ENCODE assay signal across 32 cellular contexts in the genomic region with DNA sequence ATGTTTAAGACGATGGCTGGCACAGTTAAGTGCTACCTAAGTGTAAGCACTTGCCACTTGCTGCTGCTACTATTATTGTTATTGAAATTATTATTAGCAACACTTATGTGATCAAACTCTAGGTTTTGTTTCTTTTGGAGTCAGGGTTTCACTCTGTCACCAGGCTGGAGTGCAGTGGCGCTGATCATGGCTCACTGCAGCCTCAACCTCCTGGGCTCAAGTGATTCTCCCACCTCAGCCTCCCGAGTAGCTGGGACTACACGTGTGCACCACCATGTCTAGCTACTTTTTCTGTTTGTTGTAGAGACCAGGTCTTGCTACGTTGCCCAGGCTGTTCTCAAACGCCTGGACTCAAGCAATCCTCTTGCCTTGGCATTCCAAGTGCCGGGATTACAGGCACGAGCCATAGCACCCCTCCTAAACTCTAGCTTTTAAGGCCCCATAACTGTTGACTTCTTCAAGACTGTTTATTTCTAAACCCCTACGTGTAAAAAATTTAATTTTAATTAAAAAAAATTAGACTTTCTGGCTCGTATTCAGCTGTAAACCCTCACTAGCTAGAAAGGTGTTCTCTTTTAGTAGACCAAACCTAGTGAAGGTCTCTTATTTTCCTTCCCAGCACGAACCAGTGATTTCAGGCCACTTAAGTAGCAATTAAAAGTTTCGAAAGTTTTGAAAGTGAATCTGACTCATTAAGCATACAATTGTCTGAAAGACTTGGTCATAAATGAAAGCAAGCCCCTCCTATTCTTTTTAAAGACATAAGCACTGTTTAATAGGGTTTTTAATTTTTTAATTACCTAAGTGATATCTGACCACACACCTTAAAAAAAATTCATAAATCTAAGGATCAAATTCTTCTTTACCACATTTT. TPM values are rescaled to one million over a fixed set of nuclear protein-coding genes. Genes with fewer than 3 reads are reported as not detected.
A peak's percentile ranks its signal among the peaks of the same experiment; 100 is the strongest.
DNase-seq lines count a peak whose midpoint lies in the region; TF ChIP-seq lines count a peak whose summit lies in the region.
"Had no signal": no experiment of that assay in that cellular context is flagged by ENCODE, and none has a peak within 500 bp of the region (broad histone marks: within the 10 kb centered on the region; RNA-seq: fewer than 3 reads in every experiment).

No MANE protein-coding gene starts in this region.

- H3K36me3 ChIP-seq in GM23248 (ENCODE audit: low read depth) (no peaks in the 10 kb centered on the region), thyroid gland (no peaks in the 10 kb centered on the region)
- H3K36me3 ChIP-seq: cardiac muscle cell, heart left ventricle, ovary, tibial artery had no signal

- 54 to 57% methylated on average over 12 of the region's 12 CpGs for WGBS in GM23248 (ENCODE audit: low coverage in 1 of 2, low lambda C conversion rate in 2 of 2, missing lambda C conversion rate in 2 of 2), 2 experiments
- 39 to 47% methylated on average over 12 of the region's 12 CpGs for WGBS in thyroid gland, 2 donors

- H4K20me1 ChIP-seq in GM23248 (ENCODE audit: insufficient read depth): no peaks in the 10 kb centered on the region

- H3K9me3 ChIP-seq in GM23248 (ENCODE audit: low read depth) (no peaks in the 10 kb centered on the region), thyroid gland (no peaks in the 10 kb centered on the region)
- H3K9me3 ChIP-seq: heart left ventricle, ovary, tibial artery had no signal

- DNase-seq in GM23248 (peak; percentile 19), NOMO-1 treated with dmso at 0.1 percent for 144 hours (lab: John Stamatoyannopoulos, UW; ENCODE audit: unreplicated experiment) (peak; percentile 12), epithelial cell of esophagus (ENCODE audit: low read depth) (peak; percentile 58), thyroid gland (peak; percentile 43 to 56), HuH-7 (ENCODE audit: low spot score) (no peak), ecto neural progenitor cell (ENCODE audit: low spot score) (no peak), cerebellar nuclear complex (lab: John Stamatoyannopoulos, UW) (no peak)
- DNase-seq: activated B cell treated with CpG ODN at 0.5 μM for 24 hours; activated CD4-positive, alpha-beta T cell treated with anti-CD3 and anti-CD28 coated beads, Interleukin-2, amount 50 U/mL, for 1 hour; activated effector memory CD4-positive, alpha-beta T cell treated with anti-CD3 and anti-CD28 coated beads, Interleukin-2, amount 50 U/mL, for 16 hours; activated naive CD8-positive, alpha-beta T cell treated with anti-CD3 and anti-CD28 coated beads, Interleukin-2, amount 10 ng/mL, durations not matched to agents 7 days and 5 days; activated T-cell treated with anti-CD3 and anti-CD28 coated beads, Interleukin-2, amount 50 U/mL, for 24 hours; aorta; CD8-positive, alpha-beta memory T cell; effector memory CD8-positive, alpha-beta T cell; H7; heart left ventricle; Kasumi-1; NCI-H1048; NCI-H1694; NCI-H446 treated with DMSO at 0.1 percent for 48 hours; NCI-H774; ovary; stimulated activated CD4-positive, alpha-beta T cell treated with anti-CD3 and anti-CD28 coated beads, Interleukin-2, amount 100 ng/mL, for 24 hours; tibial artery had no signal

- intact Hi-C loops in thyroid gland (cut with DNase I): no loop called here

- TF ChIP-seq CTCF in epithelial cell of esophagus (IDR thresholded peaks at IDR 0.05; ENCODE audit: insufficient read depth, low read depth, low read length, missing control alignments): no peak
- no peak for TF ChIP-seq CTCF in thyroid gland (IDR thresholded peaks at IDR 0.05)

- no peak for TF ChIP-seq POLR2A in thyroid gland (IDR thresholded peaks at IDR 0.05)

- in situ Hi-C loops in GM23248 (cut with MboI): no loop called here

- H3K4me2 ChIP-seq in GM23248 (ENCODE audit: unreplicated experiment): no peak overlapping the region

- 0 out of 2 replicates have a peak, but pooled peaks cover 4% of the 10 kb centered on the region for H3F3A ChIP-seq in GM23248 (ENCODE audit: insufficient read depth)

- H3K27me3 ChIP-seq in GM23248 (replicated peaks; ENCODE audit: insufficient read depth) (no peaks in the 10 kb centered on the region), thyroid gland (no peaks in the 10 kb centered on the region)
- H3K27me3 ChIP-seq: cardiac muscle cell, ovary had no signal

- H3K27ac ChIP-seq in GM23248 (no peak overlapping the region), thyroid gland (peak overlapping the region; percentile 67 to 80 (median 75))
- H3K27ac ChIP-seq: cardiac muscle cell, coronary artery, heart left ventricle, ovary, SK-N-MC, tibial artery had no signal

- H3K4me3 ChIP-seq in GM23248 (no peak overlapping the region), epithelial cell of esophagus (ENCODE audit: low read length) (no peak overlapping the region), thyroid gland (replicated peaks in 1 of 3) (no peak overlapping the region)
- H3K4me3 ChIP-seq: cardiac muscle cell, coronary artery, heart left ventricle, ovary, SK-N-MC, tibial artery had no signal

- H3K4me1 ChIP-seq in GM23248 (ENCODE audit: insufficient read depth) (peaks cover 5% of the 10 kb centered on the region; the same call in 1 of the 2 replicates), thyroid gland (peaks cover 5 to 22% of the 10 kb centered on the region in 2 donors)
- H3K4me1 ChIP-seq: heart left ventricle, tibial artery had no signal

- H3K79me2 ChIP-seq in GM23248 (ENCODE audit: insufficient read depth): no peaks in the 10 kb centered on the region

- H3K9me2 ChIP-seq in GM23248 (ENCODE audit: insufficient read depth): no peaks in the 10 kb centered on the region

- no peak overlapping the region for H3K9ac ChIP-seq in GM23248

- H2AFZ ChIP-seq in GM23248: no peak overlapping the region

RNA-seq across cellular contexts. Expression of gene SCNN1B, which starts 11.7 kb away (rescaled TPM):
- total RNA-seq in GM23248 (2014; rRNA removed; shearing (Covaris generic)): not detected in 2 replicates
- not detected in 2 replicates for polyA plus RNA-seq in GM23248 (2016; fragmentation: Nextera tagmentation; extraction: Ambion mirVana)
- total RNA-seq in thyroid gland: 10 to 100 TPM in 3 of 4 donors, 1 to 10 TPM in 1; 8.1 to 30.5 (median 11.9) TPM
- total RNA-seq: activated B cell treated with CpG ODN at 0.5 μM for 24 hours; activated naive CD8-positive, alpha-beta T cell treated with anti-CD3 and anti-CD28 coated beads, Interleukin-2, amount 10 ng/mL, durations not matched to agents 7 days and 5 days; cardiac muscle cell; CD8-positive, alpha-beta memory T cell; HepG2; T-helper 1 cell treated with Interleukin-12 subunit alpha and Interleukin-12 subunit beta and Interleukin-4 antibody, amounts not matched to agents 30 ng/mL and 1 ng/mL, for 36 hours had no signal
- polyA plus RNA-seq: AG04450; BJ; cardiac muscle cell; CD8-positive, alpha-beta memory T cell; HepG2 had no signal

Comparison
In these comparisons a context has a peak if more than half of its experiments do, and no peak if none do; other contexts are left out.
1. DNase-seq: peak in GM23248 (single experiment), NOMO-1 treated with dmso at 0.1 percent for 144 hours (single experiment), epithelial cell of esophagus (single experiment) and thyroid gland (2 of 2); none in HuH-7 (single experiment), ecto neural progenitor cell (single experiment) and cerebellar nuclear complex (0 of 2).